ENCODE assay signal across 12 cellular contexts in genomic region chr1:14486401-14487110, GRCh38.
DNase-seq lines count a peak whose midpoint lies in the region; ATAC-seq and TF ChIP-seq lines count a peak whose summit lies in the region.
"Had no signal": no experiment of that assay in that cellular context is flagged by ENCODE, and none has a peak within 500 bp of the region (broad histone marks: within the 10 kb centered on the region; RNA-seq: fewer than 3 reads in every experiment).

No MANE protein-coding gene starts in this region.

- H3K36me3 ChIP-seq in IMR-90 (ENCODE audit: control insufficient read depth, insufficient read depth, low read length), result no peaks in the 10 kb centered on the region
- H3K36me3 ChIP-seq in left lung, result no peaks in the 10 kb centered on the region
- H3K36me3 ChIP-seq: ascending aorta, tibial nerve had no signal

- H3K4me3 Mint-ChIP-seq in glutamatergic neuron (ENCODE audit: unreplicated experiment), result no peak overlapping the region
- H3K4me3 Mint-ChIP-seq: nephron progenitor cell had no signal

- TF ChIP-seq RAD21 in IMR-90 (IDR thresholded peaks at IDR 0.05; ENCODE audit: low read length), result no peak

- no peaks in the 10 kb centered on the region for H3K79me1 ChIP-seq in IMR-90 (ENCODE audit: low read depth in 1 of 2, low read length in 2 of 2)

- H3K4me1 ChIP-seq in IMR-90 (ENCODE audit: control insufficient read depth, insufficient read depth, low read length) (peaks cover 8% of the 10 kb centered on the region; the same call in 1 of the 2 replicates), left lung (no peaks in the 10 kb centered on the region)

- H4K8ac ChIP-seq in IMR-90 (ENCODE audit: low read depth in 2 of 2, low read length in 2 of 2), result no peak overlapping the region

- peak overlapping the region; percentile 60 for H3K4me2 ChIP-seq in IMR-90 (ENCODE audit: low read depth, low read length)

- TF ChIP-seq CTCF in IMR-90 (conservative IDR thresholded peaks at IDR 0.05; ENCODE audit: low read depth, low read length), result no peak
- no peak for TF ChIP-seq CTCF in coronary artery (IDR thresholded peaks at IDR 0.05)
- TF ChIP-seq CTCF in left lung (IDR thresholded peaks at IDR 0.05), result no peak
- TF ChIP-seq CTCF in glutamatergic neuron (IDR thresholded peaks at IDR 0.05; ENCODE audit: partially characterized antibody, unreplicated experiment), result no peak

- H3K27ac ChIP-seq in IMR-90 (ENCODE audit: insufficient read depth, low read length), result peak overlapping the region; percentile 2; the same call in 1 of the 2 replicates
- H3K27ac ChIP-seq in coronary artery, result peak overlapping the region in 1 of 2 donors; percentile 35
- peak overlapping the region in 1 of 2 donors; percentile 7 for H3K27ac ChIP-seq in left lung
- H3K27ac ChIP-seq: ascending aorta, tibial nerve had no signal

- no peak overlapping the region for H4K91ac ChIP-seq in IMR-90 (ENCODE audit: insufficient read depth, low read depth, low read length)

- intact Hi-C loops in IMR-90 (cut with micrococcal nuclease) (loop anchor here (5.0 kb wide), 1 partner anchor 44 kb away; no protein-coding TSS in a partner anchor), left lung (cut with DNase I) (no loop called here), left colon (cut with DNase I, micrococcal nuclease) (no loop called here)

- WGBS in IMR-90 (ENCODE audit: extremely low coverage in 2 of 2, insufficient read length in 1 of 2), 2 experiments, result 0% methylated on average over 3 of the region's 8 CpGs; no CpG with 5 or more reads in 1 of the 2 experiments

- H3K9me3 ChIP-seq in IMR-90 (ENCODE audit: control insufficient read depth, insufficient read depth, low read length) (peaks cover 2% of the 10 kb centered on the region; the same call in 1 of the 2 replicates), left lung (no peaks in the 10 kb centered on the region)
- H3K9me3 ChIP-seq: ascending aorta, tibial nerve had no signal

- peaks cover 1% of the 10 kb centered on the region for H3K9me3 Mint-ChIP-seq in glutamatergic neuron (ENCODE audit: unreplicated experiment)

- H3K4me1 Mint-ChIP-seq in glutamatergic neuron (ENCODE audit: low read depth, unreplicated experiment), result no peaks in the 10 kb centered on the region

- peak overlapping the region; percentile 58 for H3K18ac ChIP-seq in IMR-90 (ENCODE audit: low read depth, low read length)

- CTCF ChIA-PET in IMR-90 (lab: Yijun Ruan, JAX), result no interaction called here

- no peak overlapping the region for H3K4me3 ChIP-seq in IMR-90 (ENCODE audit: insufficient read depth, low read depth, low read length)
- peak overlapping the region; percentile 23 for H3K4me3 ChIP-seq in coronary artery
- no peak overlapping the region for H3K4me3 ChIP-seq in left lung
- H3K4me3 ChIP-seq: ascending aorta, tibial nerve had no signal

- POLR2A ChIA-PET in IMR-90 (lab: Charles Lee; ENCODE audit: unreplicated experiment), result no interaction called here

- no peak overlapping the region for H3K56ac ChIP-seq in IMR-90 (ENCODE audit: extremely low read depth, insufficient read depth, low read length)

- no peak overlapping the region for H3K23ac ChIP-seq in IMR-90 (ENCODE audit: low read depth, low read length)

- no peak for TF ChIP-seq POLR2A in IMR-90 (IDR thresholded peaks at IDR 0.05; ENCODE audit: low read depth, low read length)

- H2BK20ac ChIP-seq in IMR-90 (ENCODE audit: low read depth, low read length), result no peak overlapping the region

- BruUV-seq in IMR-90 (replicated peaks; lab: Mats Ljungman, UMichigan), result no TSS peak

- no peaks in the 10 kb centered on the region for H3K9me1 ChIP-seq in IMR-90 (ENCODE audit: insufficient read depth, low read length)

- no peak overlapping the region for H2BK120ac ChIP-seq in IMR-90 (ENCODE audit: low read depth, low read length)

- no peaks in the 10 kb centered on the region for H3K27me3 Mint-ChIP-seq in glutamatergic neuron (ENCODE audit: unreplicated experiment)

- no peak overlapping the region for H4K5ac ChIP-seq in IMR-90 (ENCODE audit: low read depth, low read length)

- no peak overlapping the region for H3K27ac Mint-ChIP-seq in glutamatergic neuron (ENCODE audit: unreplicated experiment)

- H3K27me3 ChIP-seq in IMR-90 (ENCODE audit: control insufficient read depth, insufficient read depth, low read length) (no peaks in the 10 kb centered on the region), left lung (no peaks in the 10 kb centered on the region)
- H3K27me3 ChIP-seq: ascending aorta, tibial nerve had no signal

- H3K9ac ChIP-seq in IMR-90 (ENCODE audit: low read depth, low read length), result no peak overlapping the region

- no peaks in the 10 kb centered on the region for H4K20me1 ChIP-seq in IMR-90 (ENCODE audit: insufficient read depth, low read length)

- H2BK5ac ChIP-seq in IMR-90 (ENCODE audit: low read depth, low read length, poor library complexity, severe bottlenecking), result peak overlapping the region; percentile 25

- H2BK15ac ChIP-seq in IMR-90 (ENCODE audit: low read depth, low read length), result no peak overlapping the region

- in situ Hi-C loops in IMR-90 (cut with MboI; ENCODE audit: low sequenced_read_pairs), result no loop called here

- DNase-seq in A172 (ENCODE audit: low spot score), result peak; percentile 97
- peak; percentile 69 for DNase-seq in IMR-90
- no peak for DNase-seq in coronary artery (ENCODE audit: low spot score)
- no peak for DNase-seq in left lung
- DNase-seq in activated CD4-positive, alpha-beta T cell treated with anti-CD3 and anti-CD28 coated beads for 48 hours, result no peak
- no peak for DNase-seq in left colon
- DNase-seq in glutamatergic neuron, result no peak
- no peak for DNase-seq in SIG-M5 treated with dmso at 0.1 percent for 504 hours (lab: John Stamatoyannopoulos, UW; ENCODE audit: unreplicated experiment)
- DNase-seq: AML-193, nephron progenitor cell had no signal

- no peak overlapping the region for H2AFZ ChIP-seq in IMR-90 (replicated peaks; ENCODE audit: low read length, poor library complexity)

- no peak overlapping the region for H2AK5ac ChIP-seq in IMR-90 (ENCODE audit: low read depth, low read length)

- dilution Hi-C loops in IMR-90 (cut with HindIII; ENCODE audit: low sequenced_read_pairs, unreplicated experiment), result no loop called here

- H3K14ac ChIP-seq in IMR-90 (replicated peaks; ENCODE audit: low read depth, low read length), result no peak overlapping the region

- no peak overlapping the region for H3K4ac ChIP-seq in IMR-90 (ENCODE audit: low read depth, low read length)

- ATAC-seq in IMR-90 (ENCODE audit: low read depth) (peak; percentile 83), left lung (peak; percentile 74), left colon (no peak)

- no peaks in the 10 kb centered on the region for H3K36me3 Mint-ChIP-seq in glutamatergic neuron (ENCODE audit: unreplicated experiment)

- H2AK9ac ChIP-seq in IMR-90 (replicated peaks; ENCODE audit: low read depth, low read length, poor library complexity), result no peak overlapping the region

TF ChIP-seq in IMR-90, 13 proteins besides CTCF, POLR2A, EP300 and RAD21:
- no peak for TF ChIP-seq RFX5 (IDR thresholded peaks at IDR 0.05; ENCODE audit: low read depth, low read length)
- no peak for TF ChIP-seq MAFK (IDR thresholded peaks at IDR 0.05; ENCODE audit: low read depth, low read length)
- TF ChIP-seq SMC3 (IDR thresholded peaks at IDR 0.05; ENCODE audit: low read depth, low read length), result no peak
- no peak for TF ChIP-seq USF2 (IDR thresholded peaks at IDR 0.05; ENCODE audit: low read depth, low read length)
- no peak for TF ChIP-seq MXI1 (IDR thresholded peaks at IDR 0.05; ENCODE audit: borderline replicate concordance, low read depth, low read length)
- TF ChIP-seq FOS (IDR thresholded peaks at IDR 0.05; ENCODE audit: low read depth, low read length), result no peak
- no peak for TF ChIP-seq CHD1 (IDR thresholded peaks at IDR 0.05; ENCODE audit: low read depth, low read length)
- no peak for TF ChIP-seq RCOR1 (IDR thresholded peaks at IDR 0.05; ENCODE audit: insufficient replicate concordance, low read length)
- no peak for TF ChIP-seq CEBPB (IDR thresholded peaks at IDR 0.05; ENCODE audit: low read depth, low read length)
- no peak for TF ChIP-seq BHLHE40 (IDR thresholded peaks at IDR 0.05; ENCODE audit: low read depth, low read length)
- TF ChIP-seq ELK1 (IDR thresholded peaks at IDR 0.05; ENCODE audit: borderline replicate concordance, low read depth, low read length), result no peak
- no peak for TF ChIP-seq MAZ (IDR thresholded peaks at IDR 0.05; ENCODE audit: borderline replicate concordance, low read depth, low read length)
- TF ChIP-seq NFE2L2 (IDR thresholded peaks at IDR 0.05; ENCODE audit: low read depth, low read length), result no peak

Comparison
In these comparisons a context has a peak if more than half of its experiments do, and no peak if none do; other contexts are left out.
1. DNase-seq: peak in A172 (single experiment) and IMR-90 (single experiment); none in coronary artery (single experiment), left lung (0 of 2), activated CD4-positive, alpha-beta T cell treated with anti-CD3 and anti-CD28 coated beads for 48 hours (single experiment), left colon (0 of 2), glutamatergic neuron (single experiment) and SIG-M5 treated with dmso at 0.1 percent for 504 hours (single experiment).